In the genomic region with DNA sequence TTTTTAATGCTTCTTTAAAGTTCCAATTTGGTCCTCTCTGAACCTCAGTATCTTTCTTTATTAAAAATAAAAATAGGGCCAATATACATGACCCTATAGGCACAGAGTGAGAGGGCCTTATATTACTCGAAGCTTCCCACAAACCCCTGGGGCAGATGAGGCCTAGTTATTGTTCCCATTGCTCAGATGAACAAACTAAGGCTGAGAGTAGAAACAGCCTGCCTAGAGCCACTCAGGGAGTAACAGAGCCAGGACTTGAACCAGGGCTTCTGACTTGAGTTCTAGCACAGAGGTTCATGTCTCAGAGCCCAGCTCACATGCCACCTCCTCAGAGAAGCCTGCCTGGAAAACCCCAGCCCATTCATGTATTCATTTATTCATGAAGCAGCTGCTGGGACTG, we compare ENCODE assay signal across 1 cellular context.
TF ChIP-seq lines count a peak whose summit lies in the region.

No MANE protein-coding gene starts in this region.

TF ChIP-seq in GM12878, 131 proteins besides CTCF, POLR2A, EP300 and RAD21:
- no peak for TF ChIP-seq LARP7 (IDR thresholded peaks at IDR 0.05)
- no peak for TF ChIP-seq FOXK2 (IDR thresholded peaks at IDR 0.05)
- TF ChIP-seq RELA (IDR thresholded peaks at IDR 0.05; ENCODE audit: borderline replicate concordance, partially characterized antibody), result no peak
- TF ChIP-seq, protein P1, sequence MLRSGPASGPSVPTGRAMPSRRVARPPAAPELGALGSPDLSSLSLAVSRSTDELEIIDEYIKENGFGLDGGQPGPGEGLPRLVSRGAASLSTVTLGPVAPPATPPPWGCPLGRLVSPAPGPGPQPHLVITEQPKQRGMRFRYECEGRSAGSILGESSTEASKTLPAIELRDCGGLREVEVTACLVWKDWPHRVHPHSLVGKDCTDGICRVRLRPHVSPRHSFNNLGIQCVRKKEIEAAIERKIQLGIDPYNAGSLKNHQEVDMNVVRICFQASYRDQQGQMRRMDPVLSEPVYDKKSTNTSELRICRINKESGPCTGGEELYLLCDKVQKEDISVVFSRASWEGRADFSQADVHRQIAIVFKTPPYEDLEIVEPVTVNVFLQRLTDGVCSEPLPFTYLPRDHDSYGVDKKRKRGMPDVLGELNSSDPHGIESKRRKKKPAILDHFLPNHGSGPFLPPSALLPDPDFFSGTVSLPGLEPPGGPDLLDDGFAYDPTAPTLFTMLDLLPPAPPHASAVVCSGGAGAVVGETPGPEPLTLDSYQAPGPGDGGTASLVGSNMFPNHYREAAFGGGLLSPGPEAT (IDR thresholded peaks at IDR 0.05; ENCODE audit: low read depth), result no peak
- TF ChIP-seq MTA2 (IDR thresholded peaks at IDR 0.05; ENCODE audit: low read depth), result no peak
- TF ChIP-seq STAT1 (conservative IDR thresholded peaks at IDR 0.05), result no peak
- TF ChIP-seq, protein P2, sequence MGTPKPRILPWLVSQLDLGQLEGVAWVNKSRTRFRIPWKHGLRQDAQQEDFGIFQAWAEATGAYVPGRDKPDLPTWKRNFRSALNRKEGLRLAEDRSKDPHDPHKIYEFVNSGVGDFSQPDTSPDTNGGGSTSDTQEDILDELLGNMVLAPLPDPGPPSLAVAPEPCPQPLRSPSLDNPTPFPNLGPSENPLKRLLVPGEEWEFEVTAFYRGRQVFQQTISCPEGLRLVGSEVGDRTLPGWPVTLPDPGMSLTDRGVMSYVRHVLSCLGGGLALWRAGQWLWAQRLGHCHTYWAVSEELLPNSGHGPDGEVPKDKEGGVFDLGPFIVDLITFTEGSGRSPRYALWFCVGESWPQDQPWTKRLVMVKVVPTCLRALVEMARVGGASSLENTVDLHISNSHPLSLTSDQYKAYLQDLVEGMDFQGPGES (IDR thresholded peaks at IDR 0.05), result no peak
- no peak for TF ChIP-seq RB1 (IDR thresholded peaks at IDR 0.05; ENCODE audit: borderline replicate concordance)
- no peak for TF ChIP-seq BACH1 (IDR thresholded peaks at IDR 0.05; ENCODE audit: borderline replicate concordance)
- TF ChIP-seq MXI1 (IDR thresholded peaks at IDR 0.05; ENCODE audit: low read depth, low read length), result no peak
- TF ChIP-seq, protein P3, sequence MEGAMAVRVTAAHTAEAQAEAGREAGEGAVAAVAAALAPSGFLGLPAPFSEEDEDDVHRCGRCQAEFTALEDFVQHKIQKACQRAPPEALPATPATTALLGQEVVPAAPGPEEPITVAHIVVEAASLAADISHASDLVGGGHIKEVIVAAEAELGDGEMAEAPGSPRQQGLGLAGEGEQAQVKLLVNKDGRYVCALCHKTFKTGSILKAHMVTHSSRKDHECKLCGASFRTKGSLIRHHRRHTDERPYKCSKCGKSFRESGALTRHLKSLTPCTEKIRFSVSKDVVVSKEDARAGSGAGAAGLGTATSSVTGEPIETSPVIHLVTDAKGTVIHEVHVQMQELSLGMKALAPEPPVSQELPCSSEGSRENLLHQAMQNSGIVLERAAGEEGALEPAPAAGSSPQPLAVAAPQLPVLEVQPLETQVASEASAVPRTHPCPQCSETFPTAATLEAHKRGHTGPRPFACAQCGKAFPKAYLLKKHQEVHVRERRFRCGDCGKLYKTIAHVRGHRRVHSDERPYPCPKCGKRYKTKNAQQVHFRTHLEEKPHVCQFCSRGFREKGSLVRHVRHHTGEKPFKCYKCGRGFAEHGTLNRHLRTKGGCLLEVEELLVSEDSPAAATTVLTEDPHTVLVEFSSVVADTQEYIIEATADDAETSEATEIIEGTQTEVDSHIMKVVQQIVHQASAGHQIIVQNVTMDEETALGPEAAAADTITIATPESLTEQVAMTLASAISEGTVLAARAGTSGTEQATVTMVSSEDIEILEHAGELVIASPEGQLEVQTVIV (IDR thresholded peaks at IDR 0.05; ENCODE audit: borderline replicate concordance, partially characterized antibody), result no peak
